In the genomic region with DNA sequence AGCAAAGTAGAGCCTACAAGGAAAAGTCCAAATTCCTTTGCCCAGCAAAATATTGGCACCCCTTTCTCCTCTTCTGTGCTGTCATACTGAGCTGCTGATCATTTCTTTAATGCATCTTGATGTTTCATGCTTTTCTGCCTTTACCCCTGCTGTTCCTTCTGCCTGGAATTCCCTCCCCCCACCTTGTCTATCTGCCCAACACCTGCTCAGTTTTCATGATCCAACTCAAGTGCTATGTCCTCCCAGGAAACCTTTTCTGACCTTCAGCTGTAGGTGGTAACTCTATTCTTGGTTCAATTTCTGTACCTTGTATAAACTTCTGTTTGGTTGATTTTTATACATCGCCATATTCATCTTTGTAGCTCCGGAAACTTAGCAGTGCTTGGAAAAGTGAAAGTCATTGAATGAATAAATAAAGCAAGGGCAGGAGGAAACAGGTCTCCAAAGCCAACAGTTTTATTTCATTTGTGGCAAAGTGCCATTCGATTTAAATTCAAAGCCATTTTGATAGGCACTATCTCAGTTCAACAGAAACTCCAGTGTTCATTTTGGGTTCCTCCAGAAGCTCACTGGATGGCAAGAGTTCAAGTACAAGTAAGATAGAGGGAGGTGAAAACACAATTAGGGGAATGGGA, we compare ENCODE assay signal across 1 cellular context.
TF ChIP-seq lines count a peak whose summit lies in the region.

No MANE protein-coding gene starts in this region.

TF ChIP-seq in endothelial cell of umbilical vein, 7 proteins besides CTCF, POLR2A, EP300 and RAD21 (continued from another document):
- TF ChIP-seq POLR2AphosphoS5 (IDR thresholded peaks at IDR 0.05; ENCODE audit: insufficient read depth, low read depth, low read length) (no peak), EZH2 (IDR thresholded peaks at IDR 0.05; ENCODE audit: borderline replicate concordance, low read depth, low read length, severe bottlenecking) (no peak)
